8 cellular contexts compared by ENCODE assay signal in genomic region chr16:54443839-54444238, GRCh38.
"Had no signal": no experiment of that assay in that cellular context is flagged by ENCODE, and none has a peak within 500 bp of the region (broad histone marks: within the 10 kb centered on the region; RNA-seq: fewer than 3 reads in every experiment).

No MANE protein-coding gene starts in this region.

- H3K27ac Mint-ChIP-seq: HFFc6, IgD-negative memory B cell had no signal

- H3K36me3 ChIP-seq: HAP-1 had no signal

- H3K9me3 Mint-ChIP-seq: HFFc6 had no signal

- H3K27me3 Mint-ChIP-seq: IgD-negative memory B cell had no signal

- H3K9me3 ChIP-seq: HAP-1 had no signal

- H3K4me3 Mint-ChIP-seq: HFFc6, IgD-negative memory B cell had no signal

- DNase-seq: GM23248, GOT3, H7, HFFc6 had no signal

- H3K27ac ChIP-seq: GM23248, HL-60 had no signal

- ATAC-seq: HCT116 had no signal

- H3K9ac ChIP-seq: GM23248 had no signal

- H2AFZ ChIP-seq: GM23248 had no signal

- H3K36me3 Mint-ChIP-seq: IgD-negative memory B cell had no signal

- H3K4me3 ChIP-seq: GM23248, HAP-1 had no signal
